In genomic region chr16:3984111-3985060, GRCh38 we compare ENCODE assay signal across 28 cellular contexts.
"Had no signal": no experiment of that assay in that cellular context is flagged by ENCODE, and none has a peak within 500 bp of the region (broad histone marks: within the 10 kb centered on the region; RNA-seq: fewer than 3 reads in every experiment).

No MANE protein-coding gene starts in this region.

- FAIRE-seq: endothelial cell of umbilical vein had no signal

- H3K9me3 Mint-ChIP-seq: dendritic cell treated with granulocyte-macrophage colony-stimulating factor and Interleukin-4, amounts not matched to agents 40 ng/mL and 50 ng/mL, for 4 days; immature natural killer cell; mesothelial cell of epicardium; naive B cell; natural killer cell treated with Interleukin-12 subunit alpha and Interleukin-12 subunit beta and Interleukin-15 and Interleukin-18, amount 100 ng/mL, for 72 hours; neural crest cell; stimulated activated memory B cell treated with anti-CD40 and anti-IgM and Interleukin-4, amounts not matched to agents 10 μg/mL and 1 μg/mL and 100 μg/mL, for 72 hours; stimulated activated naive CD8-positive, alpha-beta T cell treated with anti-CD3 and anti-CD28 coated beads, Interleukin-15, Interleukin-2, amounts not matched to agents 100 ng/mL and 50 ng/mL, for 24 hours had no signal

- H3K4me1 ChIP-seq: colonic mucosa, prostate gland, upper lobe of right lung, uterus had no signal

- H3K4me1 Mint-ChIP-seq: stimulated activated memory B cell treated with anti-CD40 and anti-IgM and Interleukin-4, amounts not matched to agents 10 μg/mL and 1 μg/mL and 100 μg/mL, for 72 hours had no signal

- H3K27ac Mint-ChIP-seq: dendritic cell treated with granulocyte-macrophage colony-stimulating factor and Interleukin-4, amounts not matched to agents 40 ng/mL and 50 ng/mL, for 4 days; mesothelial cell of epicardium; natural killer cell treated with Interleukin-12 subunit alpha and Interleukin-12 subunit beta and Interleukin-15 and Interleukin-18, amount 100 ng/mL, for 72 hours; stimulated activated memory B cell treated with anti-CD40 and anti-IgM and Interleukin-4, amounts not matched to agents 10 μg/mL and 1 μg/mL and 100 μg/mL, for 72 hours; stimulated activated naive CD8-positive, alpha-beta T cell treated with anti-CD3 and anti-CD28 coated beads, Interleukin-15, Interleukin-2, amounts not matched to agents 100 ng/mL and 50 ng/mL, for 24 hours had no signal

- H3K36me3 Mint-ChIP-seq: naive B cell; natural killer cell treated with Interleukin-12 subunit alpha and Interleukin-12 subunit beta and Interleukin-15 and Interleukin-18, amount 100 ng/mL, for 72 hours; stimulated activated memory B cell treated with anti-CD40 and anti-IgM and Interleukin-4, amounts not matched to agents 10 μg/mL and 1 μg/mL and 100 μg/mL, for 72 hours had no signal

- H3K9me3 ChIP-seq: colonic mucosa, esophagus squamous epithelium, heart right ventricle, mucosa of descending colon, prostate gland, right atrium auricular region, sigmoid colon, thoracic aorta, tibial nerve, upper lobe of right lung, uterus had no signal

- H3K27me3 ChIP-seq: colonic mucosa, esophagus squamous epithelium, heart right ventricle, right atrium auricular region, sigmoid colon, tibial nerve, upper lobe of right lung, uterus had no signal

- H3K4me3 ChIP-seq: colonic mucosa, esophagus squamous epithelium, heart right ventricle, mucosa of descending colon, prostate gland, right atrium auricular region, sigmoid colon, thoracic aorta, tibial nerve, upper lobe of right lung, uterus had no signal

- DNase-seq: colonic mucosa; effector CD8-positive, alpha-beta T cell; esophagus squamous epithelium; foreskin melanocyte; glutamatergic neuron; heart right ventricle; hippocampal formation; immature natural killer cell; islet precursor cell; mesenchymal stem cell; mucosa of descending colon; naive B cell; sigmoid colon; stimulated activated CD4-positive, alpha-beta T cell treated with anti-CD3 and anti-CD28 coated beads, Interleukin-2, amount 100 ng/mL, for 24 hours; stimulated activated CD4-positive, alpha-beta T cell treated with anti-CD3 and anti-CD28 coated beads, Interleukin-4, amount 100 ng/mL, for 24 hours; upper lobe of right lung; uterus had no signal

- H3K27ac ChIP-seq: colonic mucosa, esophagus squamous epithelium, heart right ventricle, prostate gland, right atrium auricular region, sigmoid colon, thoracic aorta, tibial nerve, upper lobe of right lung, uterus had no signal

- H3K4me3 Mint-ChIP-seq: dendritic cell treated with granulocyte-macrophage colony-stimulating factor and Interleukin-4, amounts not matched to agents 40 ng/mL and 50 ng/mL, for 4 days; immature natural killer cell; mesothelial cell of epicardium; natural killer cell treated with Interleukin-12 subunit alpha and Interleukin-12 subunit beta and Interleukin-15 and Interleukin-18, amount 100 ng/mL, for 72 hours; neural crest cell; stimulated activated memory B cell treated with anti-CD40 and anti-IgM and Interleukin-4, amounts not matched to agents 10 μg/mL and 1 μg/mL and 100 μg/mL, for 72 hours; stimulated activated naive CD8-positive, alpha-beta T cell treated with anti-CD3 and anti-CD28 coated beads, Interleukin-15, Interleukin-2, amounts not matched to agents 100 ng/mL and 50 ng/mL, for 24 hours had no signal

- ATAC-seq: natural killer cell treated with Interleukin-12 subunit alpha and Interleukin-12 subunit beta and Interleukin-15 and Interleukin-18, amount 100 ng/mL, for 72 hours; stimulated activated memory B cell treated with anti-CD40 and anti-IgM and Interleukin-4, amounts not matched to agents 10 μg/mL and 1 μg/mL and 100 μg/mL, for 72 hours had no signal

- H3K36me3 ChIP-seq: colonic mucosa, prostate gland, uterus had no signal
